10 cellular contexts compared by ENCODE assay signal in genomic region chr2:177164131-177164530, GRCh38. TPM values are rescaled to one million over a fixed set of nuclear protein-coding genes. Genes with fewer than 3 reads are reported as not detected.
DNase-seq lines count a peak whose midpoint lies in the region; ATAC-seq, FAIRE-seq and TF ChIP-seq lines count a peak whose summit lies in the region.
"Had no signal": no experiment of that assay in that cellular context is flagged by ENCODE, and none has a peak within 500 bp of the region (broad histone marks: within the 10 kb centered on the region; RNA-seq: fewer than 3 reads in every experiment).

No MANE protein-coding gene starts in this region.

- H3K4me1 Mint-ChIP-seq in natural killer cell treated with Interleukin-12 subunit alpha and Interleukin-12 subunit beta and Interleukin-15 and Interleukin-18, amount 100 ng/mL, for 72 hours (ENCODE audit: low read depth in 2 of 2), result peaks cover 10 to 12% of the 10 kb centered on the region in 2 donors
- H3K4me1 Mint-ChIP-seq in naive thymus-derived CD8-positive, alpha-beta T cell, result peaks cover 7 to 18% (median 14%) of the 10 kb centered on the region in 4 donors

- no peak overlapping the region for H3K27ac Mint-ChIP-seq in natural killer cell treated with Interleukin-12 subunit alpha and Interleukin-12 subunit beta and Interleukin-15 and Interleukin-18, amount 100 ng/mL, for 72 hours
- no peak overlapping the region for H3K27ac Mint-ChIP-seq in naive thymus-derived CD8-positive, alpha-beta T cell
- H3K27ac Mint-ChIP-seq: activated CD4-positive, alpha-beta memory T cell treated with anti-CD3 and anti-CD28 coated beads for 36 hours had no signal

- H3K9me3 Mint-ChIP-seq in natural killer cell treated with Interleukin-12 subunit alpha and Interleukin-12 subunit beta and Interleukin-15 and Interleukin-18, amount 100 ng/mL, for 72 hours, result no peaks in the 10 kb centered on the region
- H3K9me3 Mint-ChIP-seq in naive thymus-derived CD8-positive, alpha-beta T cell, result no peaks in the 10 kb centered on the region
- H3K9me3 Mint-ChIP-seq: activated CD4-positive, alpha-beta memory T cell treated with anti-CD3 and anti-CD28 coated beads for 36 hours had no signal

- H3K4me3 Mint-ChIP-seq in natural killer cell treated with Interleukin-12 subunit alpha and Interleukin-12 subunit beta and Interleukin-15 and Interleukin-18, amount 100 ng/mL, for 72 hours, result no peak overlapping the region
- H3K4me3 Mint-ChIP-seq in naive thymus-derived CD8-positive, alpha-beta T cell, result no peak overlapping the region
- H3K4me3 Mint-ChIP-seq: activated CD4-positive, alpha-beta memory T cell treated with anti-CD3 and anti-CD28 coated beads for 36 hours had no signal

- H3K9me3 ChIP-seq in ES-I3 (ENCODE audit: control insufficient read depth, insufficient read depth, low read length) (no peaks in the 10 kb centered on the region), PC-9 (ENCODE audit: insufficient read depth, low read depth) (no peaks in the 10 kb centered on the region), smooth muscle cell (replicated peaks; ENCODE audit: low read depth) (no peaks in the 10 kb centered on the region), small intestine (ENCODE audit: control insufficient read depth, low read depth) (no peaks in the 10 kb centered on the region)
- H3K9me3 ChIP-seq: adrenal gland had no signal

- peak overlapping the region; percentile 80 for H2AFZ ChIP-seq in PC-9
- peak overlapping the region; percentile 93 for H2AFZ ChIP-seq in smooth muscle cell (ENCODE audit: low read depth)

- POLR2A ChIA-PET in PC-9 (lab: Charles Lee; ENCODE audit: unreplicated experiment), result interaction anchor here (0.6 to 0.7 kb wide), 2 partner anchors 70 to 76 kb away, joined by 5 to 6 read pairs; no protein-coding TSS in a partner anchor
- POLR2A ChIA-PET in naive thymus-derived CD8-positive, alpha-beta T cell (lab: Charles Lee), result interaction anchor here (0.8 to 4.6 kb wide), 6 partner anchors 48 to 228 kb away, joined by 3 to 124 read pairs (median 8); partner anchors contain the start of genes AGPS, HNRNPA3 and NFE2L2

- H3K4me2 ChIP-seq in PC-9, result peak overlapping the region; percentile 73
- H3K4me2 ChIP-seq in smooth muscle cell, result peak overlapping the region; percentile 87

- H3K27me3 ChIP-seq in PC-9 (ENCODE audit: insufficient read depth, low read depth), result no peaks in the 10 kb centered on the region
- H3K27me3 ChIP-seq in smooth muscle cell (ENCODE audit: low read depth), result no peaks in the 10 kb centered on the region
- no peaks in the 10 kb centered on the region for H3K27me3 ChIP-seq in small intestine (ENCODE audit: control insufficient read depth in 2 of 2, insufficient read depth in 2 of 2, low read length in 2 of 2)
- H3K27me3 ChIP-seq: adrenal gland had no signal

- DNase-seq in PC-9, result no peak
- peak; percentile 38 for DNase-seq in fibroblast of peridontal ligament (ENCODE audit: extremely low read depth)
- DNase-seq in smooth muscle cell (lab: John Stamatoyannopoulos, UW; ENCODE audit: unreplicated experiment), result no peak
- DNase-seq in natural killer cell treated with Interleukin-12 subunit alpha and Interleukin-12 subunit beta and Interleukin-15 and Interleukin-18, amount 100 ng/mL, for 72 hours (ENCODE audit: low spot score), result no peak
- DNase-seq in NCI-H226, result no peak
- DNase-seq in small intestine, result no peak
- no peak for DNase-seq in naive thymus-derived CD8-positive, alpha-beta T cell

- 25% methylated on average over 3 of the region's 3 CpGs for WGBS in smooth muscle cell (ENCODE audit: low lambda C conversion rate)
- WGBS in small intestine, 3 donors, result 12 to 17% (median 15%) methylated on average over 3 of the region's 3 CpGs

- no peaks in the 10 kb centered on the region for H4K20me1 ChIP-seq in PC-9 (ENCODE audit: insufficient read depth)
- H4K20me1 ChIP-seq in smooth muscle cell (ENCODE audit: low read depth), result no peaks in the 10 kb centered on the region

- no peak for ATAC-seq in natural killer cell treated with Interleukin-12 subunit alpha and Interleukin-12 subunit beta and Interleukin-15 and Interleukin-18, amount 100 ng/mL, for 72 hours
- ATAC-seq in naive thymus-derived CD8-positive, alpha-beta T cell, result no peak

- H3K9ac ChIP-seq in ES-I3 (ENCODE audit: low read depth, low read length) (peak overlapping the region; percentile 49; the same call in 1 of the 2 replicates), smooth muscle cell (ENCODE audit: low read depth) (peak overlapping the region; percentile 66)

- H3K4me1 ChIP-seq in ES-I3 (ENCODE audit: insufficient read depth, low read length) (peaks cover 36% of the 10 kb centered on the region), PC-9 (replicated peaks; ENCODE audit: insufficient read depth) (peaks cover 54% of the 10 kb centered on the region), smooth muscle cell (ENCODE audit: low read depth) (peaks cover 12% of the 10 kb centered on the region), small intestine (ENCODE audit: control insufficient read depth in 2 of 2, insufficient read depth in 1 of 2, low read depth in 1 of 2, low read length in 1 of 2) (peaks cover 2 to 13% of the 10 kb centered on the region in 2 donors)

- H3K36me3 ChIP-seq in ES-I3 (ENCODE audit: insufficient read depth, low read length) (no peaks in the 10 kb centered on the region), PC-9 (ENCODE audit: low read depth) (no peaks in the 10 kb centered on the region), smooth muscle cell (ENCODE audit: low read depth) (no peaks in the 10 kb centered on the region), small intestine (ENCODE audit: control insufficient read depth in 2 of 2, insufficient read depth in 2 of 2, low read length in 2 of 2) (no peaks in the 10 kb centered on the region)
- H3K36me3 ChIP-seq: adrenal gland had no signal

- peaks cover 34% of the 10 kb centered on the region for H3F3A ChIP-seq in PC-9 (ENCODE audit: insufficient read depth, low read depth)
- peaks cover 25% of the 10 kb centered on the region for H3F3A ChIP-seq in smooth muscle cell (ENCODE audit: low read depth)

- no peaks in the 10 kb centered on the region for H3K9me2 ChIP-seq in PC-9 (ENCODE audit: insufficient read depth)

- H3K36me3 Mint-ChIP-seq in natural killer cell treated with Interleukin-12 subunit alpha and Interleukin-12 subunit beta and Interleukin-15 and Interleukin-18, amount 100 ng/mL, for 72 hours, result no peaks in the 10 kb centered on the region
- H3K36me3 Mint-ChIP-seq in naive thymus-derived CD8-positive, alpha-beta T cell, result no peaks in the 10 kb centered on the region
- H3K36me3 Mint-ChIP-seq: activated CD4-positive, alpha-beta memory T cell treated with anti-CD3 and anti-CD28 coated beads for 36 hours had no signal

- peaks cover 4 to 7% of the 10 kb centered on the region in 2 donors for H3K27me3 Mint-ChIP-seq in natural killer cell treated with Interleukin-12 subunit alpha and Interleukin-12 subunit beta and Interleukin-15 and Interleukin-18, amount 100 ng/mL, for 72 hours
- peaks cover 0 to 4% (median 2%) of the 10 kb centered on the region in 5 donors for H3K27me3 Mint-ChIP-seq in naive thymus-derived CD8-positive, alpha-beta T cell
- H3K27me3 Mint-ChIP-seq: activated CD4-positive, alpha-beta memory T cell treated with anti-CD3 and anti-CD28 coated beads for 36 hours had no signal

- TF ChIP-seq CTCF in PC-9 (conservative IDR thresholded peaks at IDR 0.05) (no peak), smooth muscle cell (IDR thresholded peaks at IDR 0.05; ENCODE audit: borderline replicate concordance, insufficient read depth, poor library complexity, severe bottlenecking) (no peak)

- BruUV-seq in PC-9 (replicated peaks; lab: Mats Ljungman, UMichigan), result no TSS peak

- no peaks in the 10 kb centered on the region for H3K79me2 ChIP-seq in PC-9 (ENCODE audit: low read depth)
- H3K79me2 ChIP-seq in smooth muscle cell (ENCODE audit: low read depth), result no peaks in the 10 kb centered on the region

- intact Hi-C loops in PC-9 (cut with micrococcal nuclease; ENCODE audit: unreplicated experiment), result loop anchor here (1.0 to 10.0 kb wide), 10 partner anchors 60 to 595 kb away; partner anchors contain the start of gene AGPS

- peak overlapping the region; percentile 37; the same call in 1 of the 2 replicates for H3K4me3 ChIP-seq in PC-9
- peak overlapping the region; percentile 60 for H3K4me3 ChIP-seq in smooth muscle cell
- no peak overlapping the region for H3K4me3 ChIP-seq in small intestine (ENCODE audit: low read depth in 1 of 2, low read length in 2 of 2)

- no peak for FAIRE-seq in small intestine (lab: Jason Lieb, UNC)

- CTCF ChIA-PET in PC-9 (lab: Charles Lee), result interaction anchor here (0.6 to 3.1 kb wide), 22 partner anchors 15 to 807 kb away, joined by 3 to 35 read pairs (median 4); partner anchors contain the start of gene NFE2L2

- H3K27ac ChIP-seq in PC-9 (no peak overlapping the region), smooth muscle cell (ENCODE audit: low read depth) (no peak overlapping the region), small intestine (ENCODE audit: low read depth in 1 of 2, low read length in 1 of 2) (no peak overlapping the region)

RNA-seq across cellular contexts. Expression of gene HNRNPA3, which starts 48.5 kb away (rescaled TPM):
- total RNA-seq in PC-9 (2021) (245 and 290 TPM in 2 replicates), smooth muscle cell (55.8 and 58.5 TPM in 2 replicates)
- polyA plus RNA-seq in smooth muscle cell (40.3 and 59.6 TPM in 2 replicates), small intestine (100 to 1,000 TPM in 2 of 3 donors, 10 to 100 TPM in 1; 73.4 to 279 (median 101) TPM)
- total RNA-seq in natural killer cell treated with Interleukin-12 subunit alpha and Interleukin-12 subunit beta and Interleukin-15 and Interleukin-18, amount 100 ng/mL, for 72 hours, result 100 to 1,000 TPM; 170 to 282 TPM
- 100 to 1,000 TPM; 156 to 158 TPM for total RNA-seq in naive thymus-derived CD8-positive, alpha-beta T cell
- polyA plus RNA-seq in naive thymus-derived CD8-positive, alpha-beta T cell, result 10 to 100 TPM; 47.6 to 56.6 (median 52.1) TPM

Comparison
In these comparisons a context has a peak if more than half of its experiments do, and no peak if none do; other contexts are left out.
1. H3K4me3 ChIP-seq: peak in PC-9 (single experiment) and smooth muscle cell (single experiment); none in small intestine (0 of 2).